25 cellular contexts compared by ENCODE assay signal in the genomic region with DNA sequence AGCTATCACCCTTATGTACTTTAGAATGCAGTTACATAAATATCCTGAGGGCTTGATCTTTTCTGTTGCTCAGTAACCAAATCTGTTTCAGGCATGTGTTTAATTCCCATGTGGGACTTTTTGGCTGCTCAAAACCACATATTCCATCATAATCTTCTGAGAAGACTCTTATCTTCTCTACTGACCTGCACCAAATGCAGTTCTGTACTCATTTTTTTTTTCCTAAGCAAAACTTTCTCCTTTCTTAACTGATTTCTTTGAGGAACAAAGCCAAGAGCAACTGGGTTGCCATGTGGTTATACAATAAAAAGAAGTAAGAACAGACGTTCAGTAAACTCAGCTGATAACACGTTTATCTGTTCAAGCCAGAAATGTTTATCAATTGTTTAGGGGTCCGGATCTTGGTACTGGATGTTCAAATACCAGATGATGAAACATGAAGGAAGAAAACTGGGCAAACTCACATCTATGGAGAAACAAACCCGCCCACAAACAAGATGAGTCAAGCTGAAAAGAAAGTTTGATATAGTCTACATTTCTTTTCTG. TPM values are rescaled to one million over a fixed set of nuclear protein-coding genes. Genes with fewer than 3 reads are reported as not detected.
A peak's percentile ranks its signal among the peaks of the same experiment; 100 is the strongest.
DNase-seq lines count a peak whose midpoint lies in the region; ATAC-seq and TF ChIP-seq lines count a peak whose summit lies in the region.
"Had no signal": no experiment of that assay in that cellular context is flagged by ENCODE, and none has a peak within 500 bp of the region (broad histone marks: within the 10 kb centered on the region; RNA-seq: fewer than 3 reads in every experiment).

No MANE protein-coding gene starts in this region.

- H3K4me3 Mint-ChIP-seq in activated CD4-positive, alpha-beta T cell treated with anti-CD3 and anti-CD28 coated beads, Interleukin-2, amount 10 ng/mL, durations not matched to agents 7 days and 5 days: no peak overlapping the region
- H3K4me3 Mint-ChIP-seq: activated CD4-positive, alpha-beta T cell treated with anti-CD3 and anti-CD28 coated beads for 36 hours; CD8-positive, alpha-beta T cell; naive B cell had no signal

- peaks cover 6% of the 10 kb centered on the region for H3K9me3 Mint-ChIP-seq in activated CD4-positive, alpha-beta T cell treated with anti-CD3 and anti-CD28 coated beads, Interleukin-2, amount 10 ng/mL, durations not matched to agents 7 days and 5 days
- peaks cover 16 to 27% of the 10 kb centered on the region in 2 donors for H3K9me3 Mint-ChIP-seq in activated naive CD4-positive, alpha-beta T cell treated with anti-CD3 and anti-CD28 coated beads, Interleukin-2, amount 50 U/mL, for 72 hours

- H3K27me3 Mint-ChIP-seq in activated CD4-positive, alpha-beta T cell treated with anti-CD3 and anti-CD28 coated beads, Interleukin-2, amount 10 ng/mL, durations not matched to agents 7 days and 5 days: no peaks in the 10 kb centered on the region
- H3K27me3 Mint-ChIP-seq: activated CD4-positive, alpha-beta T cell treated with anti-CD3 and anti-CD28 coated beads for 36 hours; naive B cell had no signal

- no peak for TF ChIP-seq EP300 in tibial nerve (IDR thresholded peaks at IDR 0.05)

- CTCF ChIA-PET in activated CD4-positive, alpha-beta T cell treated with anti-CD3 and anti-CD28 coated beads, Interleukin-2, amount 10 ng/mL, durations not matched to agents 7 days and 5 days (lab: Charles Lee): no interaction called here

- TF ChIP-seq CTCF in choroid plexus epithelial cell (conservative IDR thresholded peaks at IDR 0.05; ENCODE audit: low read depth, low read length): no peak
- no peak for TF ChIP-seq CTCF in tibial nerve (IDR thresholded peaks at IDR 0.05)

- H3K27ac ChIP-seq in right cardiac atrium (ENCODE audit: low read length) (no peak overlapping the region), subcutaneous abdominal adipose tissue (ENCODE audit: low read depth, low read length) (peak overlapping the region; percentile 75), tibial nerve (peak overlapping the region in 1 of 4 donors; percentile 53)

- no peaks in the 10 kb centered on the region for H3K4me1 Mint-ChIP-seq in activated CD4-positive, alpha-beta T cell treated with anti-CD3 and anti-CD28 coated beads, Interleukin-2, amount 10 ng/mL, durations not matched to agents 7 days and 5 days
- H3K4me1 Mint-ChIP-seq: activated CD4-positive, alpha-beta T cell treated with anti-CD3 and anti-CD28 coated beads for 36 hours; naive B cell had no signal

- POLR2A ChIA-PET in activated CD4-positive, alpha-beta T cell treated with anti-CD3 and anti-CD28 coated beads, Interleukin-2, amount 10 ng/mL, durations not matched to agents 7 days and 5 days (lab: Charles Lee): no interaction called here

- no peak for TF ChIP-seq POLR2A in tibial nerve (IDR thresholded peaks at IDR 0.05)

- H3K36me3 ChIP-seq in subcutaneous abdominal adipose tissue (ENCODE audit: control insufficient read depth in 5 of 5, insufficient read depth in 5 of 5, low read length in 5 of 5) (no peaks in the 10 kb centered on the region), tibial nerve (no peaks in the 10 kb centered on the region)
- H3K36me3 ChIP-seq: stomach had no signal

- H3K4me3 ChIP-seq in choroid plexus epithelial cell (ENCODE audit: low read depth, low read length): no peak overlapping the region
- no peak overlapping the region for H3K4me3 ChIP-seq in right cardiac atrium (ENCODE audit: low read length)
- no peak overlapping the region for H3K4me3 ChIP-seq in subcutaneous abdominal adipose tissue (ENCODE audit: low read depth in 1 of 5, low read length in 5 of 5)
- H3K4me3 ChIP-seq in tibial nerve: no peak overlapping the region
- H3K4me3 ChIP-seq: stomach had no signal

- WGBS in right cardiac atrium: 16% methylated on average over 4 of the region's 4 CpGs
- WGBS in tibial nerve, 2 donors: 28 to 34% methylated on average over 4 of the region's 4 CpGs

- peak; percentile 4 for DNase-seq in GF-D8 (lab: John Stamatoyannopoulos, UW)
- DNase-seq in choroid plexus epithelial cell (ENCODE audit: low read depth): peak; percentile 0
- no peak for DNase-seq in right cardiac atrium
- DNase-seq in activated CD4-positive, alpha-beta T cell treated with anti-CD3 and anti-CD28 coated beads, Interleukin-2, amount 10 ng/mL, durations not matched to agents 7 days and 5 days: no peak
- no peak for DNase-seq in tibial nerve (ENCODE audit: low spot score in 2 of 2)
- no peak for DNase-seq in activated CD8-positive, alpha-beta memory T cell treated with anti-CD3 and anti-CD28 coated beads, Interleukin-2, amount 50 U/mL, for 4 hours
- DNase-seq in activated naive CD4-positive, alpha-beta T cell treated with anti-CD3 and anti-CD28 coated beads, Interleukin-2, amount 50 U/mL, for 72 hours (ENCODE audit: low spot score in 2 of 2): no peak
- DNase-seq: activated CD4-positive, alpha-beta T cell treated with anti-CD3 and anti-CD28 coated beads for 36 hours; CD8-positive, alpha-beta T cell; dorsolateral prefrontal cortex; EL; head of caudate nucleus; KBM-7; mammary epithelial cell; naive B cell; NCI-H2029; NCI-H446 treated with DMSO at 0.1 percent for 48 hours; NK-92 treated with Interleukin-12 subunit alpha and Interleukin-12 subunit beta, amount 100 ng/mL, for 24 hours; stimulated activated CD4-positive, alpha-beta T cell treated with anti-CD3 and anti-CD28 coated beads, Interleukin-4, amount 100 ng/mL, for 1 hour; stomach had no signal

- H3K9me3 ChIP-seq in right cardiac atrium (ENCODE audit: control insufficient read depth, low read length) (no peaks in the 10 kb centered on the region), subcutaneous abdominal adipose tissue (ENCODE audit: control insufficient read depth in 5 of 5, low read length in 5 of 5) (peaks cover 2 to 8% (median 4%) of the 10 kb centered on the region in 5 donors), tibial nerve (peaks cover 0 to 13% (median 0%) of the 10 kb centered on the region in 4 donors)

- peak; percentile 80 to 82 for ATAC-seq in right cardiac atrium
- ATAC-seq in activated naive CD4-positive, alpha-beta T cell treated with anti-CD3 and anti-CD28 coated beads, Interleukin-2, amount 50 U/mL, for 72 hours: no peak
- ATAC-seq: activated CD4-positive, alpha-beta T cell treated with anti-CD3 and anti-CD28 coated beads for 36 hours; CD8-positive, alpha-beta T cell had no signal

- no peak overlapping the region for H3K27ac Mint-ChIP-seq in activated CD4-positive, alpha-beta T cell treated with anti-CD3 and anti-CD28 coated beads, Interleukin-2, amount 10 ng/mL, durations not matched to agents 7 days and 5 days
- no peak overlapping the region for H3K27ac Mint-ChIP-seq in activated naive CD4-positive, alpha-beta T cell treated with anti-CD3 and anti-CD28 coated beads, Interleukin-2, amount 50 U/mL, for 72 hours
- H3K27ac Mint-ChIP-seq: activated CD4-positive, alpha-beta T cell treated with anti-CD3 and anti-CD28 coated beads for 36 hours; activated T-helper 2 cell treated with anti-CD3 and anti-CD28 coated beads, Interferon-gamma antibody, Interleukin-2, Interleukin-4, amounts not matched to agents 10 μg/mL and 5 μg/mL and 100 μg/mL, durations not matched to agents 14 hours and 24 hours and 36 hours; CD8-positive, alpha-beta T cell; naive B cell had no signal

- no peaks in the 10 kb centered on the region for H3K36me3 Mint-ChIP-seq in activated CD4-positive, alpha-beta T cell treated with anti-CD3 and anti-CD28 coated beads, Interleukin-2, amount 10 ng/mL, durations not matched to agents 7 days and 5 days (ENCODE audit: low read depth)
- peaks cover 0 to 17% of the 10 kb centered on the region in 2 donors for H3K36me3 Mint-ChIP-seq in activated naive CD4-positive, alpha-beta T cell treated with anti-CD3 and anti-CD28 coated beads, Interleukin-2, amount 50 U/mL, for 72 hours
- H3K36me3 Mint-ChIP-seq: CD8-positive, alpha-beta T cell; naive B cell had no signal

- H3K9ac ChIP-seq in subcutaneous abdominal adipose tissue (ENCODE audit: low read length in 5 of 5): no peak overlapping the region

- H3K4me1 ChIP-seq in right cardiac atrium (ENCODE audit: control insufficient read depth, insufficient read depth, low read length) (peaks cover 6% of the 10 kb centered on the region), subcutaneous abdominal adipose tissue (ENCODE audit: control insufficient read depth in 5 of 5, insufficient read depth in 5 of 5, low read length in 5 of 5) (peaks cover 0 to 49% (median 47%) of the 10 kb centered on the region in 5 donors), tibial nerve (peaks cover 0 to 22% (median 0%) of the 10 kb centered on the region in 4 donors)
- H3K4me1 ChIP-seq: stomach had no signal

- no peaks in the 10 kb centered on the region for H3K27me3 ChIP-seq in right cardiac atrium (ENCODE audit: control insufficient read depth, insufficient read depth)
- no peaks in the 10 kb centered on the region for H3K27me3 ChIP-seq in subcutaneous abdominal adipose tissue (ENCODE audit: control insufficient read depth in 5 of 5, insufficient read depth in 4 of 5, low read length in 5 of 5)
- H3K27me3 ChIP-seq in tibial nerve: no peaks in the 10 kb centered on the region
- H3K27me3 ChIP-seq: stomach had no signal

- intact Hi-C loops in right cardiac atrium (cut with DNase I): no loop called here

RNA-seq across cellular contexts. Expression of a gene that starts 50.1 kb away (rescaled TPM):
- total RNA-seq in right cardiac atrium: 10 to 100 TPM in 2 of 4 donors, 1 to 10 TPM in 2; 6.7 to 16.3 (median 10.8) TPM
- polyA plus RNA-seq in right cardiac atrium: 4.9 TPM
- not detected for total RNA-seq in activated CD4-positive, alpha-beta T cell treated with anti-CD3 and anti-CD28 coated beads, Interleukin-2, amount 10 ng/mL, durations not matched to agents 7 days and 5 days
- total RNA-seq in tibial nerve: 10 to 100 TPM in 3 of 4 donors, 1 to 10 TPM in 1; 8.2 to 17.4 (median 12.4) TPM
- total RNA-seq in activated naive CD4-positive, alpha-beta T cell treated with anti-CD3 and anti-CD28 coated beads, Interleukin-2, amount 50 U/mL, for 72 hours: not detected
- total RNA-seq: activated CD4-positive, alpha-beta T cell treated with anti-CD3 and anti-CD28 coated beads for 36 hours; activated T-helper 2 cell treated with anti-CD3 and anti-CD28 coated beads, Interferon-gamma antibody, Interleukin-2, Interleukin-4, amounts not matched to agents 10 μg/mL and 5 μg/mL and 100 μg/mL, durations not matched to agents 14 hours and 24 hours and 36 hours; CD8-positive, alpha-beta T cell; epithelial cell of proximal tubule; mammary epithelial cell; RPMI7951 had no signal
- polyA plus RNA-seq: AG04450, mammary epithelial cell had no signal

Comparison
In these comparisons a context has a peak if more than half of its experiments do, and no peak if none do; other contexts are left out.
1. DNase-seq: peak in GF-D8 (single experiment) and choroid plexus epithelial cell (single experiment); none in right cardiac atrium (0 of 3), activated CD4-positive, alpha-beta T cell treated with anti-CD3 and anti-CD28 coated beads, Interleukin-2, amount 10 ng/mL, durations not matched to agents 7 days and 5 days (single experiment), tibial nerve (0 of 2), activated CD8-positive, alpha-beta memory T cell treated with anti-CD3 and anti-CD28 coated beads, Interleukin-2, amount 50 U/mL, for 4 hours (single experiment) and activated naive CD4-positive, alpha-beta T cell treated with anti-CD3 and anti-CD28 coated beads, Interleukin-2, amount 50 U/mL, for 72 hours (0 of 2).
2. ATAC-seq: peak in right cardiac atrium (2 of 2); none in activated naive CD4-positive, alpha-beta T cell treated with anti-CD3 and anti-CD28 coated beads, Interleukin-2, amount 50 U/mL, for 72 hours (0 of 2).
3. RNA of a gene that starts 50.1 kb away (total RNA-seq): 8.2 to 17.4 TPM in tibial nerve and 6.7 to 16.3 TPM in right cardiac atrium; not detected in activated naive CD4-positive, alpha-beta T cell treated with anti-CD3 and anti-CD28 coated beads, Interleukin-2, amount 50 U/mL, for 72 hours and not detected in activated CD4-positive, alpha-beta T cell treated with anti-CD3 and anti-CD28 coated beads, Interleukin-2, amount 10 ng/mL, durations not matched to agents 7 days and 5 days; every median in the first group is over 4 times any median in the second.